In genomic region chr7:40097728-40098127, GRCh38 we compare ENCODE assay signal across 22 cellular contexts.
"Had no signal": no experiment of that assay in that cellular context is flagged by ENCODE, and none has a peak within 500 bp of the region (broad histone marks: within the 10 kb centered on the region; RNA-seq: fewer than 3 reads in every experiment).

No MANE protein-coding gene starts in this region.

- H3K4me1 Mint-ChIP-seq: activated CD8-positive, alpha-beta memory T cell treated with anti-CD3 and anti-CD28 coated beads, Interleukin-2, amount 10 ng/mL, durations not matched to agents 7 days and 5 days had no signal

- H3K27me3 Mint-ChIP-seq: activated CD4-positive, alpha-beta memory T cell treated with anti-CD3 and anti-CD28 coated beads for 36 hours; activated CD4-positive, alpha-beta T cell treated with anti-CD3 and anti-CD28 coated beads for 36 hours; activated CD8-positive, alpha-beta memory T cell treated with anti-CD3 and anti-CD28 coated beads, Interleukin-2, amount 10 ng/mL, durations not matched to agents 7 days and 5 days; activated naive CD4-positive, alpha-beta T cell treated with anti-CD3 and anti-CD28 coated beads, Interleukin-2, amount 50 U/mL, for 24 hours; dendritic cell treated with granulocyte-macrophage colony-stimulating factor and Interleukin-4, amounts not matched to agents 40 ng/mL and 50 ng/mL, for 4 days; T-cell had no signal

- H3K4me1 ChIP-seq: parathyroid adenoma had no signal

- H3K9me3 ChIP-seq: tibial artery, uterus had no signal

- H3K36me3 ChIP-seq: uterus had no signal

- FAIRE-seq: kidney had no signal

- H3K27me3 ChIP-seq: tibial artery, uterus had no signal

- H3K4me3 ChIP-seq: tibial artery, uterus had no signal

- H3K9me3 Mint-ChIP-seq: activated CD4-positive, alpha-beta memory T cell treated with anti-CD3 and anti-CD28 coated beads for 36 hours; activated naive CD4-positive, alpha-beta T cell treated with anti-CD3 and anti-CD28 coated beads, Interleukin-2, amount 50 U/mL, for 24 hours; dendritic cell treated with granulocyte-macrophage colony-stimulating factor and Interleukin-4, amounts not matched to agents 40 ng/mL and 50 ng/mL, for 4 days; T-cell had no signal

- H3K27ac ChIP-seq: parathyroid adenoma had no signal

- H3K4me3 Mint-ChIP-seq: activated CD4-positive, alpha-beta memory T cell treated with anti-CD3 and anti-CD28 coated beads for 36 hours; activated CD4-positive, alpha-beta T cell treated with anti-CD3 and anti-CD28 coated beads for 36 hours; activated CD8-positive, alpha-beta memory T cell treated with anti-CD3 and anti-CD28 coated beads, Interleukin-2, amount 10 ng/mL, durations not matched to agents 7 days and 5 days; activated naive CD4-positive, alpha-beta T cell treated with anti-CD3 and anti-CD28 coated beads, Interleukin-2, amount 50 U/mL, for 24 hours; dendritic cell treated with granulocyte-macrophage colony-stimulating factor and Interleukin-4, amounts not matched to agents 40 ng/mL and 50 ng/mL, for 4 days; T-cell had no signal

- DNase-seq: activated CD4-positive, alpha-beta memory T cell treated with anti-CD3 and anti-CD28 coated beads for 36 hours; activated CD4-positive, alpha-beta T cell treated with anti-CD3 and anti-CD28 coated beads for 36 hours; activated CD8-positive, alpha-beta memory T cell treated with anti-CD3 and anti-CD28 coated beads, Interleukin-2, amount 10 ng/mL, durations not matched to agents 7 days and 5 days; activated effector memory CD4-positive, alpha-beta T cell treated with Interleukin-2 at 50 U/mL for 16 hours; activated T-cell treated with anti-CD3 and anti-CD28 coated beads, Interleukin-2, amount 50 U/mL, for 1 hour; amniotic stem cell; central memory CD4-positive, alpha-beta T cell; effector memory CD4-positive, alpha-beta T cell; foreskin fibroblast; hippocampal formation; kidney; left ventricle myocardium superior; mesenchymal stem cell; stimulated activated CD4-positive, alpha-beta T cell treated with anti-CD3 and anti-CD28 coated beads, Interleukin-4, amount 100 ng/mL, for 24 hours; stimulated activated naive CD4-positive, alpha-beta T cell; T-cell; T1000; tibial artery; uterus had no signal

- ATAC-seq: activated CD4-positive, alpha-beta T cell treated with anti-CD3 and anti-CD28 coated beads for 36 hours; activated CD8-positive, alpha-beta memory T cell treated with anti-CD3 and anti-CD28 coated beads, Interleukin-2, amount 10 ng/mL, durations not matched to agents 7 days and 5 days; left ventricle myocardium superior; T-cell had no signal

- H3K27ac Mint-ChIP-seq: activated CD4-positive, alpha-beta memory T cell treated with anti-CD3 and anti-CD28 coated beads for 36 hours; activated CD4-positive, alpha-beta T cell treated with anti-CD3 and anti-CD28 coated beads for 36 hours; activated CD8-positive, alpha-beta memory T cell treated with anti-CD3 and anti-CD28 coated beads, Interleukin-2, amount 10 ng/mL, durations not matched to agents 7 days and 5 days; activated naive CD4-positive, alpha-beta T cell treated with anti-CD3 and anti-CD28 coated beads, Interleukin-2, amount 50 U/mL, for 24 hours; dendritic cell treated with granulocyte-macrophage colony-stimulating factor and Interleukin-4, amounts not matched to agents 40 ng/mL and 50 ng/mL, for 4 days had no signal
